15 cellular contexts compared by ENCODE assay signal in the genomic region with DNA sequence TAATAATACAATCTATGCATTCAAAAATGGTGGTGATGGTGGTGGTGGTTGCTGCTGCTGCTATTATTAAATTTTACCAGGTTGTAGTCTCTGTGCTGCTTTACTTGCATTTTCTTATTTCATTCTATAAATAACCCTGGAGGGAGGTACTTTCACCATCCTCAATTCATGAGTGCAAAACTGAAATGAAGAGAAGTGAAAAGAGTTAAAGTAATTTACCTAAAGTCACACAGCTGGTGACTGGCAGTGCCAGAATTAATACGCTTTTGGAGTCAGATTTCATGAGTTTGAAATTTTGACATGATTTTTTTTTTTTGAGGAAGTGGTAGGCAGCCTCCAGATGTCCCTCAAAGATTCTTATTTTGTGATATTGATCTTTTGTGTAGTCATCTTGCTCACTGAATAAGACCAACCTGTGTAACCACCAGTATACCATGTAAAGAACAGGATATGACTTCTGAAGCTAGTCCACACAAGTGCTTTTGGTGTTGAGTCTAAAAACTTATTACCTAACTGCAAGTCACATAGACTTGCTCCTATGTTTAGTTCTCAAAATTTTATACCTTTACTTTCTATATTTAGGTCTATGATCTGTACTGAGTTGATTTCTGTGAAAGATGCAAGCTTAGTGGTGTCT.
DNase-seq lines count a peak whose midpoint lies in the region; ATAC-seq, FAIRE-seq and TF ChIP-seq lines count a peak whose summit lies in the region.
"Had no signal": no experiment of that assay in that cellular context is flagged by ENCODE, and none has a peak within 500 bp of the region (broad histone marks: within the 10 kb centered on the region; RNA-seq: fewer than 3 reads in every experiment).

No MANE protein-coding gene starts in this region.

- no peak for TF ChIP-seq CTCF in GM13976 (IDR thresholded peaks at IDR 0.05; ENCODE audit: borderline replicate concordance, control extremely low read depth, extremely low read depth, insufficient read depth, missing control alignments)

- DNase-seq in GM13976 (ENCODE audit: low spot score) = peak; percentile 13
- no peak for DNase-seq in globus pallidus (ENCODE audit: low spot score)
- DNase-seq in NOMO-1 treated with DMSO at 0.1 percent for 48 hours (lab: John Stamatoyannopoulos, UW; ENCODE audit: unreplicated experiment) = no peak
- DNase-seq in H4 (ENCODE audit: low spot score) = no peak
- no peak for DNase-seq in HTR-8/SVneo (ENCODE audit: insufficient read length, low spot score)
- DNase-seq: activated CD4-positive, alpha-beta T cell treated with anti-CD3 and anti-CD28 coated beads for 1 hour; DMS79; effector CD4-positive, alpha-beta T cell; NCI-H526; nucleus accumbens; SK-N-SH; upper lobe of right lung had no signal

- ATAC-seq in GM19468 (IDR thresholded peaks at IDR 0.05; ENCODE audit: extremely low read depth, unreplicated experiment) (peak; percentile 81), HG02884 (IDR thresholded peaks at IDR 0.05; ENCODE audit: unreplicated experiment) (peak; percentile 84), HG03520 (IDR thresholded peaks at IDR 0.05; ENCODE audit: unreplicated experiment) (peak; percentile 89)
- ATAC-seq: upper lobe of right lung had no signal

- FAIRE-seq in HTR-8/SVneo (lab: Jason Lieb, UNC) = no peak

- in situ Hi-C loops in GM13976 (cut with MboI; ENCODE audit: low sequenced_read_pairs, unreplicated experiment) = no loop called here
